In the genomic region with DNA sequence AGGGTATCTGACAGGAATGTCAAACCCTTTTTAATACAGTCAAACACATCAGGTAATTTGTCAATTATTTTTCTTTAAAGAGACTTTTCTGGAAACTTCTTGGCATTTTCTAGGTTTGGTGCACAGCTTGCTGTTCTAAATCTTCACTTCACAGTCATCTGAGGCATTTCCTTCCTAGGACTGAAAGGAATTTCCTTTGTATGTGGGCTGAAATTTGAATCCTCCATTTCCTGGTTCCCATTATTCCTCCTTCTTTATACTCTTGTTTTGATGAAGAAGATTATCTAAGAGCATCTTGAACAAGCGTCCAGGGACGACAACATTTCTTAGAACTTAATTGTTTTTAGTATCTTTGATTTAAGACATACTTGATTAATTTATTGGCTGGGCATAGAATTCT, we compare ENCODE assay signal across 19 cellular contexts. TPM values are rescaled to one million over a fixed set of nuclear protein-coding genes. Genes with fewer than 3 reads are reported as not detected.
A peak's percentile ranks its signal among the peaks of the same experiment; 100 is the strongest.
DNase-seq lines count a peak whose midpoint lies in the region; FAIRE-seq and TF ChIP-seq lines count a peak whose summit lies in the region.
"Had no signal": no experiment of that assay in that cellular context is flagged by ENCODE, and none has a peak within 500 bp of the region (broad histone marks: within the 10 kb centered on the region; RNA-seq: fewer than 3 reads in every experiment).

No MANE protein-coding gene starts in this region.

- TF ChIP-seq POLR2A in H1 (IDR thresholded peaks at IDR 0.05; ENCODE audit: control extremely low read depth in 1 of 2, low read depth in 2 of 2, low read length in 2 of 2) (no peak), esophagus squamous epithelium (IDR thresholded peaks at IDR 0.05) (no peak)

- H3K36me3 ChIP-seq in ACC112 (ENCODE audit: insufficient read depth, low read length): no peaks in the 10 kb centered on the region
- peaks cover 30% of the 10 kb centered on the region; the same call in 1 of the 2 replicates for H3K36me3 ChIP-seq in HUES6 (ENCODE audit: control insufficient read depth, insufficient read depth, low read length)
- H3K36me3 ChIP-seq in H1 (ENCODE audit: control insufficient read depth in 2 of 4, insufficient read depth in 4 of 4, low read length in 3 of 4): no peaks in the 10 kb centered on the region
- no peaks in the 10 kb centered on the region for H3K36me3 ChIP-seq in esophagus squamous epithelium

- H3K4me3 ChIP-seq in ACC112 (ENCODE audit: low read depth, low read length): peak overlapping the region; percentile 33
- H3K4me3 ChIP-seq in HUES6 (ENCODE audit: low read depth, low read length): no peak overlapping the region; the same call in 1 of the 2 replicates
- no peak overlapping the region for H3K4me3 ChIP-seq in H1 (ENCODE audit: extremely low read depth in 1 of 4, insufficient read depth in 2 of 4, low read depth in 3 of 4, low read length in 4 of 4)
- H3K4me3 ChIP-seq in esophagus squamous epithelium: no peak overlapping the region

- no peak overlapping the region for H2BK5ac ChIP-seq in H1 (ENCODE audit: low read depth, low read length)

- no peak overlapping the region for H3K23ac ChIP-seq in H1 (ENCODE audit: insufficient read length)

- no peak overlapping the region for H2AK5ac ChIP-seq in H1 (ENCODE audit: low read depth, low read length)

- POLR2A ChIA-PET in H1 (lab: Charles Lee; ENCODE audit: partially characterized antibody): interaction anchor here (1.3 to 2.0 kb wide), 3 partner anchors 12 to 21 kb away, joined by 3 to 6 read pairs (median 3); no protein-coding TSS in a partner anchor

- peaks cover 37% of the 10 kb centered on the region for H3K4me1 ChIP-seq in ACC112 (ENCODE audit: control insufficient read depth, insufficient read depth, low read length, unreplicated experiment)
- peaks cover 13% of the 10 kb centered on the region; the same call in 1 of the 2 replicates for H3K4me1 ChIP-seq in HUES6 (ENCODE audit: control insufficient read depth, insufficient read depth, low read length)
- no peaks in the 10 kb centered on the region; a peak in 1 of 7 replicates for H3K4me1 ChIP-seq in H1 (replicated peaks in 1 of 4; ENCODE audit: control insufficient read depth in 3 of 4, insufficient read depth in 4 of 4, low read length in 3 of 4)
- H3K4me1 ChIP-seq in esophagus squamous epithelium: peaks cover 0 to 24% (median 0%) of the 10 kb centered on the region in 3 donors
- H3K4me1 ChIP-seq: parathyroid adenoma had no signal

- peak overlapping the region; percentile 68 for H3K27ac ChIP-seq in ACC112 (ENCODE audit: low read depth, low read length)
- 0 out of 2 replicates have a peak overlapping the region, but pooled peaks have one; percentile 47 for H3K27ac ChIP-seq in HUES6 (ENCODE audit: low read depth, low read length)
- H3K27ac ChIP-seq in H1 (ENCODE audit: low read depth, low read length): no peak overlapping the region
- H3K27ac ChIP-seq in esophagus squamous epithelium: no peak overlapping the region
- H3K27ac ChIP-seq: parathyroid adenoma had no signal

- CTCF ChIA-PET in H1 (lab: Charles Lee; ENCODE audit: partially characterized antibody): interaction anchor here (0.6 to 0.8 kb wide), 2 partner anchors 10 to 12 kb away, joined by 3 to 5 read pairs; no protein-coding TSS in a partner anchor

- no peak for TF ChIP-seq RAD21 in H1 (IDR thresholded peaks at IDR 0.05 in 1 of 2, conservative IDR thresholded peaks at IDR 0.05 in 1 of 2; ENCODE audit: low read depth in 2 of 2, low read length in 2 of 2)

- no peak overlapping the region for H3K4me3 Mint-ChIP-seq in mesothelial cell of epicardium
- H3K4me3 Mint-ChIP-seq: IgD-negative memory B cell, memory B cell had no signal

- DNase-seq in H1 (ENCODE audit: low read depth in 1 of 2, low spot score in 2 of 2) (no peak), mesothelial cell of epicardium (ENCODE audit: low spot score in 2 of 2, unreplicated experiment in 2 of 2) (no peak), NOMO-1 treated with dmso at 0.1 percent for 144 hours (lab: John Stamatoyannopoulos, UW; ENCODE audit: unreplicated experiment) (no peak), NCI-H2081 treated with DMSO at 0.1 percent for 48 hours (lab: John Stamatoyannopoulos, UW) (no peak), epidermal melanocyte (ENCODE audit: insufficient read length, low spot score) (no peak), esophagus squamous epithelium (lab: John Stamatoyannopoulos, UW) (no peak)
- DNase-seq: activated CD8-positive, alpha-beta memory T cell treated with anti-CD3 and anti-CD28 coated beads for 24 hours; activated naive CD4-positive, alpha-beta T cell treated with anti-CD3 and anti-CD28 coated beads, Interleukin-2, amount 50 U/mL, for 16 hours; AML-193; NCI-H1436; NCI-H69; stimulated activated CD4-positive, alpha-beta T cell treated with anti-CD3 and anti-CD28 coated beads, Interleukin-1b, Interleukin-23, amount 100 ng/mL, for 48 hours had no signal

- H2BK20ac ChIP-seq in H1 (ENCODE audit: low read length): no peak overlapping the region

- H3K56ac ChIP-seq in H1 (replicated peaks; ENCODE audit: insufficient read length, low read depth, low read length): no peak overlapping the region

- H3K9me3 ChIP-seq in HUES6 (ENCODE audit: control insufficient read depth, insufficient read depth, low read depth, low read length): peaks cover 5% of the 10 kb centered on the region; the same call in 1 of the 2 replicates
- H3K9me3 ChIP-seq in H1 (ENCODE audit: insufficient read depth in 2 of 2, low read depth in 1 of 2, low read length in 1 of 2): peaks cover 0 to 4% of the 10 kb centered on the region in 2 experiments; a peak in 1 of 4 replicates
- H3K9me3 ChIP-seq in esophagus squamous epithelium: no peaks in the 10 kb centered on the region

- TF ChIP-seq EP300 in H1 (IDR thresholded peaks at IDR 0.05; ENCODE audit: borderline replicate concordance in 1 of 2, low read depth in 2 of 2, low read length in 2 of 2): no peak

- H2BK120ac ChIP-seq in H1 (replicated peaks; ENCODE audit: low read depth, low read length): no peak overlapping the region

- H3K4ac ChIP-seq in H1 (replicated peaks; ENCODE audit: insufficient read length, low read depth, low read length): no peak overlapping the region

- intact Hi-C loops in esophagus squamous epithelium (cut with DNase I): no loop called here

- no peak overlapping the region for H4K5ac ChIP-seq in H1 (ENCODE audit: insufficient read length, low read depth, low read length)

- peaks cover 15% of the 10 kb centered on the region for H3K4me1 Mint-ChIP-seq in mesothelial cell of epicardium

- H3K14ac ChIP-seq in H1 (ENCODE audit: insufficient read length): no peak overlapping the region

- H3K23me2 ChIP-seq in H1 (ENCODE audit: low read depth, low read length): no peaks in the 10 kb centered on the region

- no peaks in the 10 kb centered on the region for H3K79me1 ChIP-seq in H1 (ENCODE audit: low read depth, low read length)

- peaks cover 29% of the 10 kb centered on the region for H3K9me3 Mint-ChIP-seq in mesothelial cell of epicardium
- H3K9me3 Mint-ChIP-seq: IgD-negative memory B cell had no signal

- no peak overlapping the region for H2BK12ac ChIP-seq in H1 (ENCODE audit: low read depth, low read length)

- no peaks in the 10 kb centered on the region for H4K20me1 ChIP-seq in H1 (replicated peaks in 1 of 2; ENCODE audit: control insufficient read depth in 1 of 2, insufficient read depth in 2 of 2, low read length in 2 of 2)

- TF ChIP-seq CTCF in H1 (IDR thresholded peaks at IDR 0.05; ENCODE audit: control extremely low read depth in 1 of 3, insufficient read depth in 1 of 3, low read depth in 1 of 3, low read length in 3 of 3) (no peak), mesothelial cell of epicardium (IDR thresholded peaks at IDR 0.05; ENCODE audit: unreplicated experiment) (no peak), esophagus squamous epithelium (IDR thresholded peaks at IDR 0.05) (no peak)

- peaks cover 33% of the 10 kb centered on the region for H3K36me3 Mint-ChIP-seq in mesothelial cell of epicardium
- H3K36me3 Mint-ChIP-seq: memory B cell had no signal

- 66% methylated on average over 2 of the region's 2 CpGs; no CpG with 5 or more reads in 1 of the 2 experiments for WGBS in H1 (ENCODE audit: extremely low coverage in 1 of 2, insufficient coverage in 1 of 2, insufficient read length in 1 of 2, insufficient replicate concordance in 2 of 2, low coverage in 1 of 2, low lambda C conversion rate in 2 of 2, missing lambda C conversion rate in 1 of 2), 2 experiments
- 53 to 81% methylated on average over 2 of the region's 2 CpGs for WGBS in esophagus squamous epithelium, 2 donors

- no peak overlapping the region for H3K4me2 ChIP-seq in H1 (ENCODE audit: insufficient read depth in 1 of 2, low read depth in 2 of 2, low read length in 2 of 2)

- no peaks in the 10 kb centered on the region for H3K27me3 Mint-ChIP-seq in mesothelial cell of epicardium (ENCODE audit: low read depth)
- H3K27me3 Mint-ChIP-seq: IgD-negative memory B cell had no signal

- no peak overlapping the region for H3K18ac ChIP-seq in H1 (ENCODE audit: extremely low read depth, low read length)

- H3K27ac Mint-ChIP-seq in mesothelial cell of epicardium: peak overlapping the region; percentile 76
- H3K27ac Mint-ChIP-seq: memory B cell had no signal

- H4K8ac ChIP-seq in H1 (ENCODE audit: extremely low read depth, insufficient read depth, low read length): no peak overlapping the region

- no peaks in the 10 kb centered on the region for H3K27me3 ChIP-seq in ACC112 (ENCODE audit: insufficient read depth, low read length)
- no peaks in the 10 kb centered on the region for H3K27me3 ChIP-seq in HUES6 (ENCODE audit: control insufficient read depth, insufficient read depth, low read length)
- H3K27me3 ChIP-seq in H1 (replicated peaks in 1 of 4; ENCODE audit: control insufficient read depth in 3 of 4, extremely low read depth in 1 of 4, insufficient read depth in 3 of 4, low read length in 3 of 4): no peaks in the 10 kb centered on the region
- H3K27me3 ChIP-seq in esophagus squamous epithelium: no peaks in the 10 kb centered on the region

- peaks cover 50% of the 10 kb centered on the region for H3K79me2 ChIP-seq in ACC112 (ENCODE audit: control insufficient read depth, insufficient read depth, low read length, unreplicated experiment)
- peaks cover 0 to 3% of the 10 kb centered on the region in 2 experiments; a peak in 2 of 4 replicates for H3K79me2 ChIP-seq in H1 (ENCODE audit: control insufficient read depth in 1 of 2, insufficient read depth in 2 of 2, low read length in 2 of 2)
- H3K79me2 ChIP-seq: parathyroid adenoma had no signal

- H2BK15ac ChIP-seq in H1 (ENCODE audit: low read length): no peak overlapping the region

- H4K91ac ChIP-seq in H1 (replicated peaks; ENCODE audit: insufficient read length, low read length): no peak overlapping the region

- FAIRE-seq in H1 (lab: Jason Lieb, UNC): peak; percentile 19
- FAIRE-seq: colon, frontal cortex had no signal

- H3K9ac ChIP-seq in HUES6 (ENCODE audit: low read length) (no peak overlapping the region), H1 (replicated peaks in 1 of 4; ENCODE audit: extremely low read depth in 1 of 4, low read depth in 3 of 4, low read length in 3 of 4) (no peak overlapping the region)
- H3K9ac ChIP-seq: parathyroid adenoma had no signal

- H2AFZ ChIP-seq in ACC112 (ENCODE audit: low read length, unreplicated experiment) (no peak overlapping the region), H1 (ENCODE audit: low read length) (no peak overlapping the region)
- H2AFZ ChIP-seq: parathyroid adenoma had no signal

RNA-seq across cellular contexts. Expression of gene CALD1, which starts 24.9 kb away (rescaled TPM):
- 170 and 177 TPM in 2 replicates for total RNA-seq in H1 (2021; fragmentation: NEBNext Ultra II Directional; extraction: Animal tissue kit (Norgen Biotek cat#: 25700))
- 29.6 and 34.3 TPM in 2 replicates for polyA plus RNA-seq in H1 (2011; rRNA removed)
- 46.3 TPM for polyA plus RNA-seq in H1 (2011; cell fraction: cytosol; rRNA removed)
- 109 TPM for polyA plus RNA-seq in H1 (2011; cell fraction: nucleus; rRNA removed)
- polyA plus RNA-seq in H1 (2012, experiment 1 of 2): 68.9 to 121 TPM (median 91.3 TPM) in 4 replicates
- 6.4 TPM for polyA plus RNA-seq in H1 (2012, experiment 2 of 2)
- 189 TPM for polyA plus RNA-seq in H1 (2013, experiment 1 of 2)
- polyA plus RNA-seq in H1 (2013, experiment 2 of 2): 188 TPM
- 64.0 and 73.0 TPM in 2 replicates for polyA minus RNA-seq in H1 (2011; rRNA and poly(A)+ RNA removed)
- 55.4 TPM for polyA minus RNA-seq in H1 (2011; cell fraction: cytosol; rRNA and poly(A)+ RNA removed)
- 97.8 TPM for polyA minus RNA-seq in H1 (2011; cell fraction: nucleus; rRNA and poly(A)+ RNA removed)
- total RNA-seq in mesothelial cell of epicardium: 191 to 211 TPM (median 194 TPM) in 3 replicates
- 100 to 1,000 TPM in 2 of 4 donors, 10 to 100 TPM in 2; 32.3 to 462 (median 98.4) TPM for total RNA-seq in esophagus squamous epithelium

Comparison
In these comparisons a context has a peak if more than half of its experiments do, and no peak if none do; other contexts are left out.
1. H3K27ac ChIP-seq: peak in ACC112 (single experiment) and HUES6 (single experiment); none in H1 (single experiment) and esophagus squamous epithelium (0 of 4).